ENCODE assay signal across 1 cellular context in genomic region chr1:13807213-13807612, GRCh38.
TF ChIP-seq lines count a peak whose summit lies in the region.

No MANE protein-coding gene starts in this region.

TF ChIP-seq in GM23338, 12 proteins besides CTCF, POLR2A, EP300 and RAD21 (continued from another document):
- TF ChIP-seq ZNF462 (CRISPR knock-in tag; IDR thresholded peaks at IDR 0.05) (no peak), EZH2phosphoT487 (IDR thresholded peaks at IDR 0.05; ENCODE audit: unreplicated experiment) (no peak), ZNF331 (CRISPR knock-in tag; IDR thresholded peaks at IDR 0.05; ENCODE audit: low read depth) (no peak), ETS1 (IDR thresholded peaks at IDR 0.05) (no peak)
